ENCODE assay signal across 7 cellular contexts in the genomic region with DNA sequence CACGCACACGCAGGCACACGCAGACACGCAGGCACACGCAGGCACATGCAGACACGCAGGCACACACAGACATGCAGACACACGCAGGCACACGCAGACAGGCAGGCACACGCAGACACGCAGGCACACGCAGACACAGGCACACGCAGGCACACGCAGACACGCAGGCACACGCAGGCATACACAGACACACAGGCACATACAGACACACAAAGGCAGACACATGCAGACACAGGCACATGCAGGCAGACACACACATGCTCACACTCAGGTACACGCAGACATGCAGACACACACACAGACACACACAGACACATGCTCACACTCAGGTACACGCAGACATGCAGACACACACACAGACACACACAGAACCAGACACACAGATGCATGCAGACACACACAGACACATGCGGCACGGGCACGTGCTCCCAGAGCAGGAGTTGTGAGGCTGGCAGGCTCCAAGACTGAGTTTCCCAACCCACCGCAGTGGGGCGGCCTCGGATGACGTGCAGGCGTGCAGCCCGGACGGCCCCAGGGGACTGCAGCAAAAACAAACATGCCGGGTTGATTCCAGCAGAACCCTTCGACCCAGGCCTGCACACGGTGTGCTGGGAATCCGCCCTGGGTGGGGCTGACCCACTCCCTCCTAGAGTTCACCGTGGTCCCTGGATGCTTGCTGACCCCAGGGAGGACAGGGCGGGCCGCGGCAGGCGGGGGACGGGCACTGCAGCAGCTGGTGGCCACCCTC.
DNase-seq lines count a peak whose midpoint lies in the region; ATAC-seq and TF ChIP-seq lines count a peak whose summit lies in the region.

No MANE protein-coding gene starts in this region.

- H3K4me3 Mint-ChIP-seq in HFFc6 = no peak overlapping the region
- no peak overlapping the region for H3K4me3 Mint-ChIP-seq in activated CD4-positive, alpha-beta T cell treated with anti-CD3 and anti-CD28 coated beads, Interleukin-2, amount 10 ng/mL, durations not matched to agents 24 days and 14 days

- no peaks in the 10 kb centered on the region for H3K27me3 ChIP-seq in breast epithelium
- no peaks in the 10 kb centered on the region for H3K27me3 ChIP-seq in right lobe of liver
- no peaks in the 10 kb centered on the region for H3K27me3 ChIP-seq in tibial nerve

- H3K4me1 ChIP-seq in breast epithelium (peaks cover 10 to 15% of the 10 kb centered on the region in 2 donors), right lobe of liver (peaks cover 0 to 32% (median 13%) of the 10 kb centered on the region in 4 donors), tibial nerve (peaks cover 0 to 50% (median 25%) of the 10 kb centered on the region in 4 donors)

- intact Hi-C loops in breast epithelium (cut with DNase I; ENCODE audit: low total_unique reads) = loop anchor here (5.0 kb wide), 1 partner anchor 99 kb away; a partner anchor contains a TSS
- intact Hi-C loops in right lobe of liver (cut with DNase I) = loop anchor here (5.0 to 10.0 kb wide), 3 partner anchors 51 to 101 kb away; a partner anchor contains a TSS
- intact Hi-C loops in activated CD4-positive, alpha-beta T cell treated with anti-CD3 and anti-CD28 coated beads, Interleukin-2, amount 10 ng/mL, durations not matched to agents 24 days and 14 days (cut with micrococcal nuclease) = no loop called here

- 15% methylated on average over 10 of the region's 37 CpGs for WGBS in right lobe of liver (ENCODE audit: insufficient coverage, low coverage, low lambda C conversion rate, missing lambda C conversion rate)
- 68 to 69% methylated on average over 30 to 35 of the region's 37 CpGs for WGBS in tibial nerve, 2 donors

- H3K27ac Mint-ChIP-seq in HFFc6 = peak overlapping the region; percentile 40; the same call in 1 of the 2 replicates
- H3K27ac Mint-ChIP-seq in activated CD4-positive, alpha-beta T cell treated with anti-CD3 and anti-CD28 coated beads, Interleukin-2, amount 10 ng/mL, durations not matched to agents 24 days and 14 days = no peak overlapping the region

- H3K4me3 ChIP-seq in breast epithelium (no peak overlapping the region), right lobe of liver (peak overlapping the region in 1 of 3 donors; percentile 23), tibial nerve (no peak overlapping the region)

- peak; percentile 61 to 76 (median 72) for ATAC-seq in right lobe of liver
- no peak for ATAC-seq in GM18858 (IDR thresholded peaks at IDR 0.05; ENCODE audit: unreplicated experiment)

- H3K9me3 ChIP-seq in breast epithelium (no peaks in the 10 kb centered on the region), right lobe of liver (no peaks in the 10 kb centered on the region), tibial nerve (no peaks in the 10 kb centered on the region)

- no peaks in the 10 kb centered on the region for H3K36me3 Mint-ChIP-seq in HFFc6 (ENCODE audit: low read depth)
- peaks cover 2% of the 10 kb centered on the region for H3K36me3 Mint-ChIP-seq in activated CD4-positive, alpha-beta T cell treated with anti-CD3 and anti-CD28 coated beads, Interleukin-2, amount 10 ng/mL, durations not matched to agents 24 days and 14 days (ENCODE audit: low read depth)

- no peaks in the 10 kb centered on the region for H3K9me3 Mint-ChIP-seq in HFFc6
- H3K9me3 Mint-ChIP-seq in activated CD4-positive, alpha-beta T cell treated with anti-CD3 and anti-CD28 coated beads, Interleukin-2, amount 10 ng/mL, durations not matched to agents 24 days and 14 days = no peaks in the 10 kb centered on the region

- no peak for DNase-seq in HFFc6
- DNase-seq in breast epithelium (ENCODE audit: low spot score in 2 of 2) = peak; percentile 70 to 90
- peak; percentile 87 to 96 (median 96) for DNase-seq in right lobe of liver
- DNase-seq in tibial nerve (ENCODE audit: low spot score in 2 of 2) = peak; percentile 84 to 85
- DNase-seq in activated CD4-positive, alpha-beta T cell treated with anti-CD3 and anti-CD28 coated beads, Interleukin-2, amount 10 ng/mL, durations not matched to agents 24 days and 14 days = no peak
- DNase-seq in activated naive CD4-positive, alpha-beta T cell treated with anti-CD3 and anti-CD28 coated beads, Interleukin-2, amount 50 U/mL, for 16 hours = no peak

- TF ChIP-seq CTCF in HFFc6 (IDR thresholded peaks at IDR 0.05) (no peak), breast epithelium (IDR thresholded peaks at IDR 0.05) (no peak), right lobe of liver (IDR thresholded peaks at IDR 0.05) (no peak), tibial nerve (IDR thresholded peaks at IDR 0.05) (peak in 1 of 5 experiments; percentile 20)

- no peaks in the 10 kb centered on the region for H3K27me3 Mint-ChIP-seq in HFFc6 (ENCODE audit: insufficient read depth)
- peaks cover 7% of the 10 kb centered on the region for H3K27me3 Mint-ChIP-seq in activated CD4-positive, alpha-beta T cell treated with anti-CD3 and anti-CD28 coated beads, Interleukin-2, amount 10 ng/mL, durations not matched to agents 24 days and 14 days

- peak; percentile 92 to 98 for TF ChIP-seq EP300 in tibial nerve (IDR thresholded peaks at IDR 0.05)

- H3K4me1 Mint-ChIP-seq in HFFc6 (ENCODE audit: low read depth) = peaks cover 11% of the 10 kb centered on the region
- peaks cover 2% of the 10 kb centered on the region for H3K4me1 Mint-ChIP-seq in activated CD4-positive, alpha-beta T cell treated with anti-CD3 and anti-CD28 coated beads, Interleukin-2, amount 10 ng/mL, durations not matched to agents 24 days and 14 days

- H3K27ac ChIP-seq in breast epithelium (peak overlapping the region; percentile 60 to 89), right lobe of liver (peak overlapping the region; percentile 66 to 91 (median 86)), tibial nerve (peak overlapping the region; percentile 49 to 92 (median 76))

- H3K36me3 ChIP-seq in breast epithelium = no peaks in the 10 kb centered on the region
- no peaks in the 10 kb centered on the region for H3K36me3 ChIP-seq in right lobe of liver
- H3K36me3 ChIP-seq in tibial nerve = no peaks in the 10 kb centered on the region

- TF ChIP-seq POLR2A in breast epithelium (IDR thresholded peaks at IDR 0.05) (no peak), right lobe of liver (IDR thresholded peaks at IDR 0.05) (no peak), tibial nerve (IDR thresholded peaks at IDR 0.05) (no peak)

Comparison
In these comparisons a context has a peak if more than half of its experiments do, and no peak if none do; other contexts are left out.
1. DNase-seq: peak in breast epithelium (2 of 2), right lobe of liver (3 of 3) and tibial nerve (2 of 2); none in HFFc6 (single experiment), activated CD4-positive, alpha-beta T cell treated with anti-CD3 and anti-CD28 coated beads, Interleukin-2, amount 10 ng/mL, durations not matched to agents 24 days and 14 days (single experiment) and activated naive CD4-positive, alpha-beta T cell treated with anti-CD3 and anti-CD28 coated beads, Interleukin-2, amount 50 U/mL, for 16 hours (single experiment).
2. Peak in every context shown above with its lines, with median percentiles within 50 percentile points of each other: H3K27ac ChIP-seq.